In genomic region chr2:86219896-86220295, GRCh38 we compare ENCODE assay signal across 7 cellular contexts.
"Had no signal": no experiment of that assay in that cellular context is flagged by ENCODE, and none has a peak within 500 bp of the region (broad histone marks: within the 10 kb centered on the region; RNA-seq: fewer than 3 reads in every experiment).

No MANE protein-coding gene starts in this region.

- ATAC-seq: GM23338, HepG2 had no signal

- H3K27ac Mint-ChIP-seq: GM23338, H9, IgD-negative memory B cell had no signal

- H3K27me3 Mint-ChIP-seq: IgD-negative memory B cell had no signal

- H3K4me3 ChIP-seq: GM23338 had no signal

- H3K27ac ChIP-seq: HL-60 had no signal

- H3K9me3 Mint-ChIP-seq: GM23338, H9, IgD-negative memory B cell had no signal

- H2AFZ ChIP-seq: GM23338 had no signal

- H3K4me3 Mint-ChIP-seq: GM23338, H9, IgD-negative memory B cell had no signal

- DNase-seq: H9, HCEC 1CT, KBM-7 had no signal

- H3K4me2 ChIP-seq: GM23338 had no signal
